In genomic region chr20:48015943-48016723, GRCh38 we compare ENCODE assay signal across 21 cellular contexts.
DNase-seq lines count a peak whose midpoint lies in the region; ATAC-seq and TF ChIP-seq lines count a peak whose summit lies in the region.
"Had no signal": no experiment of that assay in that cellular context is flagged by ENCODE, and none has a peak within 500 bp of the region (broad histone marks: within the 10 kb centered on the region; RNA-seq: fewer than 3 reads in every experiment).

No MANE protein-coding gene starts in this region.

- H3K27ac ChIP-seq in SJSA1: peak overlapping the region; percentile 98
- no peak overlapping the region for H3K27ac ChIP-seq in prostate gland
- H3K27ac ChIP-seq: thyroid gland had no signal

- DNase-seq in EL (peak; percentile 87), SJSA1 (ENCODE audit: low read depth in 1 of 2, low spot score in 2 of 2) (peak; percentile 82 to 96), fibroblast of mammary gland (ENCODE audit: low read depth) (peak; percentile 93), sciatic nerve (ENCODE audit: low spot score) (no peak), DMS 273 (lab: John Stamatoyannopoulos, UW; ENCODE audit: unreplicated experiment) (no peak), prostate gland (ENCODE audit: low spot score) (no peak), T-helper 17 cell (no peak)
- DNase-seq: activated CD8-positive, alpha-beta memory T cell treated with anti-CD3 and anti-CD28 coated beads for 24 hours; amygdala; C1 segment of cervical spinal cord; DMS53; Kasumi-1; NCI-H446; occipital lobe; thyroid gland had no signal

- intact Hi-C loops in sciatic nerve (cut with DNase I) (no loop called here), prostate gland (cut with DNase I) (no loop called here)

- TF ChIP-seq CTCF in fibroblast of mammary gland (conservative IDR thresholded peaks at IDR 0.05; ENCODE audit: control insufficient read depth, insufficient read depth, low read depth, low read length): no peak
- TF ChIP-seq CTCF in prostate gland (IDR thresholded peaks at IDR 0.05): no peak

- peak; percentile 62 for ATAC-seq in sciatic nerve
- no peak for ATAC-seq in GM19328 (IDR thresholded peaks at IDR 0.05; ENCODE audit: unreplicated experiment)
- ATAC-seq in T-helper 17 cell: no peak
- ATAC-seq: Right ventricle myocardium inferior, WTC11 had no signal

- TF ChIP-seq POLR2A in prostate gland (IDR thresholded peaks at IDR 0.05): no peak

- no peaks in the 10 kb centered on the region for H3K36me3 ChIP-seq in SJSA1
- H3K36me3 ChIP-seq in prostate gland: no peaks in the 10 kb centered on the region
- H3K36me3 ChIP-seq: thyroid gland had no signal

- H3K4me3 ChIP-seq in SJSA1: no peak overlapping the region
- no peak overlapping the region for H3K4me3 ChIP-seq in fibroblast of mammary gland (ENCODE audit: control insufficient read depth, low read depth, low read length)
- H3K4me3 ChIP-seq in prostate gland: no peak overlapping the region
- H3K4me3 ChIP-seq: skin epidermis, thyroid gland had no signal

- no peak overlapping the region for H3K27ac Mint-ChIP-seq in T-helper 17 cell
- H3K27ac Mint-ChIP-seq: dendritic cell treated with granulocyte-macrophage colony-stimulating factor and Interleukin-4, amounts not matched to agents 40 ng/mL and 50 ng/mL, for 4 days; T-helper 1 cell treated with Interleukin-12 subunit alpha and Interleukin-12 subunit beta and Interleukin-4 antibody, amounts not matched to agents 30 μg/mL and 1 μg/mL, for 36 hours; WTC11 had no signal

- H3K27me3 ChIP-seq in SJSA1 (replicated peaks) (no peaks in the 10 kb centered on the region), prostate gland (replicated peaks; ENCODE audit: insufficient read depth) (no peaks in the 10 kb centered on the region)
- H3K27me3 ChIP-seq: thyroid gland had no signal

- 55% methylated on average over 11 of the region's 11 CpGs for WGBS in prostate gland

- H3K9me3 ChIP-seq in SJSA1 (replicated peaks): peaks cover 12% of the 10 kb centered on the region
- H3K9me3 ChIP-seq in prostate gland: no peaks in the 10 kb centered on the region
- H3K9me3 ChIP-seq in T-helper 17 cell (ENCODE audit: control insufficient read depth, low read length, poor library complexity, severe bottlenecking): no peaks in the 10 kb centered on the region
- H3K9me3 ChIP-seq: thyroid gland had no signal

- H3K27me3 Mint-ChIP-seq in T-helper 17 cell: peaks cover 31% of the 10 kb centered on the region

- H3K4me3 Mint-ChIP-seq in T-helper 17 cell: no peak overlapping the region
- H3K4me3 Mint-ChIP-seq: dendritic cell treated with granulocyte-macrophage colony-stimulating factor and Interleukin-4, amounts not matched to agents 40 ng/mL and 50 ng/mL, for 4 days; T-helper 1 cell treated with Interleukin-12 subunit alpha and Interleukin-12 subunit beta and Interleukin-4 antibody, amounts not matched to agents 30 μg/mL and 1 μg/mL, for 36 hours; WTC11 had no signal

- peaks cover 5% of the 10 kb centered on the region for H3K36me3 Mint-ChIP-seq in T-helper 17 cell (ENCODE audit: low read depth)

- H3K4me1 Mint-ChIP-seq in T-helper 17 cell: no peaks in the 10 kb centered on the region

- H3K4me1 ChIP-seq in SJSA1 (replicated peaks) (peaks cover 69% of the 10 kb centered on the region), prostate gland (replicated peaks) (no peaks in the 10 kb centered on the region)
- H3K4me1 ChIP-seq: thyroid gland had no signal

Comparison
In these comparisons a context has a peak if more than half of its experiments do, and no peak if none do; other contexts are left out.
1. DNase-seq: peak in EL (single experiment), SJSA1 (2 of 2) and fibroblast of mammary gland (single experiment); none in sciatic nerve (single experiment), DMS 273 (single experiment), prostate gland (single experiment) and T-helper 17 cell (0 of 3).